In genomic region chr9:115211413-115212204, GRCh38 we compare ENCODE assay signal across 11 cellular contexts.
DNase-seq lines count a peak whose midpoint lies in the region; ATAC-seq, FAIRE-seq and TF ChIP-seq lines count a peak whose summit lies in the region.
"Had no signal": no experiment of that assay in that cellular context is flagged by ENCODE, and none has a peak within 500 bp of the region (broad histone marks: within the 10 kb centered on the region; RNA-seq: fewer than 3 reads in every experiment).

No MANE protein-coding gene starts in this region.

- WGBS in hepatocyte (ENCODE audit: low lambda C conversion rate, missing lambda C conversion rate): 41% methylated on average over 3 of the region's 3 CpGs

- no peaks in the 10 kb centered on the region for H3K36me3 ChIP-seq in hepatocyte (replicated peaks; ENCODE audit: insufficient read depth, low read depth)
- no peaks in the 10 kb centered on the region for H3K36me3 ChIP-seq in BE2C

- H3K4me1 ChIP-seq in hepatocyte (ENCODE audit: insufficient read depth): peaks cover 8% of the 10 kb centered on the region
- H3K4me1 ChIP-seq in BE2C: no peaks in the 10 kb centered on the region

- peaks cover 24% of the 10 kb centered on the region for H3K27me3 Mint-ChIP-seq in activated CD4-positive, alpha-beta T cell treated with anti-CD3 and anti-CD28 coated beads, Interleukin-2, amount 10 ng/mL, durations not matched to agents 24 days and 14 days
- H3K27me3 Mint-ChIP-seq in activated CD8-positive, alpha-beta T cell treated with anti-CD3 and anti-CD28 coated beads, Interleukin-2, amount 10 ng/mL, durations not matched to agents 7 days and 5 days (ENCODE audit: low read depth): peaks cover 11% of the 10 kb centered on the region

- H3K27me3 ChIP-seq in hepatocyte (no peaks in the 10 kb centered on the region), BE2C (no peaks in the 10 kb centered on the region)

- no peaks in the 10 kb centered on the region for H3K9me2 ChIP-seq in hepatocyte (replicated peaks; ENCODE audit: insufficient read depth)

- TF ChIP-seq CTCF in hepatocyte (IDR thresholded peaks at IDR 0.05; ENCODE audit: poor library complexity) (no peak), BE2C (IDR thresholded peaks at IDR 0.05; ENCODE audit: low read depth, low read length) (no peak)

- TF ChIP-seq POLR2A in GM12892 (IDR thresholded peaks at IDR 0.05; ENCODE audit: low read depth, low read length): peak; percentile 78

- POLR2A ChIA-PET in activated CD8-positive, alpha-beta T cell treated with anti-CD3 and anti-CD28 coated beads, Interleukin-2, amount 10 ng/mL, durations not matched to agents 7 days and 5 days (lab: Charles Lee): no interaction called here

- H3K27ac ChIP-seq in hepatocyte: peak overlapping the region; percentile 26

- H3K4me3 Mint-ChIP-seq in activated CD4-positive, alpha-beta T cell treated with anti-CD3 and anti-CD28 coated beads, Interleukin-2, amount 10 ng/mL, durations not matched to agents 24 days and 14 days: no peak overlapping the region
- no peak overlapping the region for H3K4me3 Mint-ChIP-seq in activated CD8-positive, alpha-beta T cell treated with anti-CD3 and anti-CD28 coated beads, Interleukin-2, amount 10 ng/mL, durations not matched to agents 7 days and 5 days

- no peak for DNase-seq in GM12892 (ENCODE audit: insufficient read length)
- no peak for DNase-seq in hepatocyte (ENCODE audit: low spot score)
- no peak for DNase-seq in BE2C
- no peak for DNase-seq in activated CD4-positive, alpha-beta T cell treated with anti-CD3 and anti-CD28 coated beads, Interleukin-2, amount 10 ng/mL, durations not matched to agents 24 days and 14 days
- no peak for DNase-seq in activated CD8-positive, alpha-beta T cell treated with anti-CD3 and anti-CD28 coated beads, Interleukin-2, amount 10 ng/mL, durations not matched to agents 7 days and 5 days
- DNase-seq in activated gamma-delta T cell (lab: John Stamatoyannopoulos, UW): no peak
- DNase-seq: DMS 273 treated with DMSO at 0.1 percent for 48 hours, head of caudate nucleus, NCI-H2029 had no signal

- no peak overlapping the region for H3K4me2 ChIP-seq in hepatocyte

- no peaks in the 10 kb centered on the region for H3K79me2 ChIP-seq in hepatocyte

- H3K36me3 Mint-ChIP-seq in activated CD4-positive, alpha-beta T cell treated with anti-CD3 and anti-CD28 coated beads, Interleukin-2, amount 10 ng/mL, durations not matched to agents 24 days and 14 days (ENCODE audit: low read depth): no peaks in the 10 kb centered on the region
- no peaks in the 10 kb centered on the region for H3K36me3 Mint-ChIP-seq in activated CD8-positive, alpha-beta T cell treated with anti-CD3 and anti-CD28 coated beads, Interleukin-2, amount 10 ng/mL, durations not matched to agents 7 days and 5 days (ENCODE audit: low read depth)

- no peak overlapping the region for H3K4me3 ChIP-seq in hepatocyte
- H3K4me3 ChIP-seq in BE2C (ENCODE audit: low read depth, low read length): no peak overlapping the region

- no peaks in the 10 kb centered on the region for H3K9me3 Mint-ChIP-seq in activated CD4-positive, alpha-beta T cell treated with anti-CD3 and anti-CD28 coated beads, Interleukin-2, amount 10 ng/mL, durations not matched to agents 24 days and 14 days
- no peaks in the 10 kb centered on the region for H3K9me3 Mint-ChIP-seq in activated CD8-positive, alpha-beta T cell treated with anti-CD3 and anti-CD28 coated beads, Interleukin-2, amount 10 ng/mL, durations not matched to agents 7 days and 5 days (ENCODE audit: insufficient read depth)

- H3K27ac Mint-ChIP-seq in activated CD4-positive, alpha-beta T cell treated with anti-CD3 and anti-CD28 coated beads, Interleukin-2, amount 10 ng/mL, durations not matched to agents 24 days and 14 days: no peak overlapping the region
- no peak overlapping the region for H3K27ac Mint-ChIP-seq in activated CD8-positive, alpha-beta T cell treated with anti-CD3 and anti-CD28 coated beads, Interleukin-2, amount 10 ng/mL, durations not matched to agents 7 days and 5 days

- peak; percentile 84 for FAIRE-seq in GM12892 (lab: Jason Lieb, UNC)

- H4K20me1 ChIP-seq in hepatocyte (ENCODE audit: insufficient read depth, poor library complexity, severe bottlenecking): no peaks in the 10 kb centered on the region

- peaks cover 20% of the 10 kb centered on the region for H3K4me1 Mint-ChIP-seq in activated CD4-positive, alpha-beta T cell treated with anti-CD3 and anti-CD28 coated beads, Interleukin-2, amount 10 ng/mL, durations not matched to agents 24 days and 14 days
- H3K4me1 Mint-ChIP-seq in activated CD8-positive, alpha-beta T cell treated with anti-CD3 and anti-CD28 coated beads, Interleukin-2, amount 10 ng/mL, durations not matched to agents 7 days and 5 days (ENCODE audit: low read depth): peaks cover 4% of the 10 kb centered on the region

- intact Hi-C loops in activated CD4-positive, alpha-beta T cell treated with anti-CD3 and anti-CD28 coated beads, Interleukin-2, amount 10 ng/mL, durations not matched to agents 24 days and 14 days (cut with micrococcal nuclease): no loop called here

- peak; percentile 56 for ATAC-seq in GM21737 (IDR thresholded peaks at IDR 0.05; ENCODE audit: unreplicated experiment)
- peak; percentile 64 for ATAC-seq in HG03521 (IDR thresholded peaks at IDR 0.05; ENCODE audit: unreplicated experiment)
- ATAC-seq in activated CD8-positive, alpha-beta T cell treated with anti-CD3 and anti-CD28 coated beads, Interleukin-2, amount 10 ng/mL, durations not matched to agents 7 days and 5 days: no peak

- no peaks in the 10 kb centered on the region for H3K9me3 ChIP-seq in hepatocyte (ENCODE audit: low read depth)
- no peaks in the 10 kb centered on the region for H3K9me3 ChIP-seq in BE2C

- CTCF ChIA-PET in activated CD8-positive, alpha-beta T cell treated with anti-CD3 and anti-CD28 coated beads, Interleukin-2, amount 10 ng/mL, durations not matched to agents 7 days and 5 days (lab: Charles Lee): no interaction called here

- no peak overlapping the region for H2AFZ ChIP-seq in hepatocyte
